ENCODE assay signal across 7 cellular contexts in genomic region chr14:64338616-64339316, GRCh38.
DNase-seq lines count a peak whose midpoint lies in the region; ATAC-seq and TF ChIP-seq lines count a peak whose summit lies in the region.

No MANE protein-coding gene starts in this region.

- DNase-seq in NCI-H2029 treated with DMSO at 0.1 percent for 48 hours (lab: John Stamatoyannopoulos, UW): peak; percentile 76
- peak; percentile 92 for DNase-seq in T1000 (lab: John Stamatoyannopoulos, UW)
- DNase-seq in astrocyte of the spinal cord (ENCODE audit: low read depth, low spot score): peak; percentile 99
- DNase-seq in hippocampal formation (lab: John Stamatoyannopoulos, UW): peak; percentile 92 to 97
- DNase-seq in retina: peak; percentile 95

- H3K4me3 ChIP-seq in astrocyte of the spinal cord (ENCODE audit: low read depth, low read length): peak overlapping the region; percentile 73

- ATAC-seq in GM18511 (IDR thresholded peaks at IDR 0.05; ENCODE audit: unreplicated experiment) (peak; percentile 91), HG03025 (IDR thresholded peaks at IDR 0.05; ENCODE audit: low FRiP score, unreplicated experiment) (peak; percentile 91)

- in situ Hi-C loops in astrocyte of the spinal cord (cut with HindIII; ENCODE audit: low sequenced_read_pairs): no loop called here

- TF ChIP-seq CTCF in astrocyte of the spinal cord (IDR thresholded peaks at IDR 0.05; ENCODE audit: low read depth, low read length): no peak

Comparison
In these comparisons a context has a peak if more than half of its experiments do, and no peak if none do; other contexts are left out.
1. Peak in every context shown above with its lines: DNase-seq, ATAC-seq and H3K4me3 ChIP-seq.